10 cellular contexts compared by ENCODE assay signal in genomic region chr6:14635933-14636599, GRCh38.
DNase-seq lines count a peak whose midpoint lies in the region; ATAC-seq and TF ChIP-seq lines count a peak whose summit lies in the region.
"Had no signal": no experiment of that assay in that cellular context is flagged by ENCODE, and none has a peak within 500 bp of the region (broad histone marks: within the 10 kb centered on the region; RNA-seq: fewer than 3 reads in every experiment).

No MANE protein-coding gene starts in this region.

- peaks cover 3% of the 10 kb centered on the region for H3K27me3 Mint-ChIP-seq in T-helper 2 cell treated with Interferon-gamma antibody and Interleukin-4, amounts not matched to agents 5 μg/mL and 100 μg/mL, for 36 hours (ENCODE audit: low read depth)
- H3K27me3 Mint-ChIP-seq in natural killer cell (ENCODE audit: low read depth in 2 of 2), result peaks cover 9 to 14% of the 10 kb centered on the region in 2 donors

- H3K4me1 ChIP-seq in prostate gland (replicated peaks), result no peaks in the 10 kb centered on the region

- 85% methylated on average over 6 of the region's 6 CpGs for WGBS in prostate gland

- H3K36me3 Mint-ChIP-seq in T-helper 2 cell treated with Interferon-gamma antibody and Interleukin-4, amounts not matched to agents 5 μg/mL and 100 μg/mL, for 36 hours (ENCODE audit: low read depth), result peaks cover 2% of the 10 kb centered on the region
- H3K36me3 Mint-ChIP-seq in natural killer cell, result no peaks in the 10 kb centered on the region

- ATAC-seq in GM18511 (IDR thresholded peaks at IDR 0.05; ENCODE audit: unreplicated experiment) (peak; percentile 53), HG02642 (IDR thresholded peaks at IDR 0.05; ENCODE audit: poor library complexity, unreplicated experiment) (peak; percentile 65), natural killer cell (peak; percentile 66 to 86 (median 70)), GM21515 (IDR thresholded peaks at IDR 0.05; ENCODE audit: unreplicated experiment) (no peak)
- ATAC-seq: heart left ventricle had no signal

- TF ChIP-seq POLR2A in prostate gland (IDR thresholded peaks at IDR 0.05), result no peak

- H3K9me3 Mint-ChIP-seq in T-helper 2 cell treated with Interferon-gamma antibody and Interleukin-4, amounts not matched to agents 5 μg/mL and 100 μg/mL, for 36 hours, result no peaks in the 10 kb centered on the region
- H3K9me3 Mint-ChIP-seq in natural killer cell, result no peaks in the 10 kb centered on the region

- intact Hi-C loops in natural killer cell (cut with micrococcal nuclease), result loop anchor here (2.0 kb wide), 1 partner anchor 25 kb away; no protein-coding TSS in a partner anchor
- intact Hi-C loops in prostate gland (cut with DNase I), result no loop called here

- no peaks in the 10 kb centered on the region for H3K27me3 ChIP-seq in prostate gland (replicated peaks; ENCODE audit: insufficient read depth)
- H3K27me3 ChIP-seq: heart left ventricle had no signal

- H3K27ac ChIP-seq in prostate gland, result no peak overlapping the region
- H3K27ac ChIP-seq: heart left ventricle had no signal

- peaks cover 65% of the 10 kb centered on the region for H3K4me1 Mint-ChIP-seq in T-helper 2 cell treated with Interferon-gamma antibody and Interleukin-4, amounts not matched to agents 5 μg/mL and 100 μg/mL, for 36 hours (ENCODE audit: low read depth)
- H3K4me1 Mint-ChIP-seq in natural killer cell, result peaks cover 45 to 55% of the 10 kb centered on the region in 2 donors

- no peaks in the 10 kb centered on the region for H3K9me3 ChIP-seq in prostate gland
- H3K9me3 ChIP-seq: heart left ventricle had no signal

- no peak for TF ChIP-seq CTCF in natural killer cell (IDR thresholded peaks at IDR 0.05)
- TF ChIP-seq CTCF in prostate gland (IDR thresholded peaks at IDR 0.05), result no peak

- peak overlapping the region; percentile 88 for H3K4me3 Mint-ChIP-seq in T-helper 2 cell treated with Interferon-gamma antibody and Interleukin-4, amounts not matched to agents 5 μg/mL and 100 μg/mL, for 36 hours
- peak overlapping the region; percentile 84 for H3K4me3 Mint-ChIP-seq in natural killer cell

- no peaks in the 10 kb centered on the region for H3K36me3 ChIP-seq in prostate gland
- H3K36me3 ChIP-seq: heart left ventricle had no signal

- H3K4me3 ChIP-seq in prostate gland, result no peak overlapping the region
- H3K4me3 ChIP-seq: heart left ventricle had no signal

- H3K27ac Mint-ChIP-seq in T-helper 2 cell treated with Interferon-gamma antibody and Interleukin-4, amounts not matched to agents 5 μg/mL and 100 μg/mL, for 36 hours, result peak overlapping the region; percentile 81
- H3K27ac Mint-ChIP-seq in natural killer cell, result peak overlapping the region; percentile 63 to 84

- peak; percentile 36 for DNase-seq in T-helper 2 cell treated with Interferon-gamma antibody and Interleukin-4, amounts not matched to agents 5 μg/mL and 100 μg/mL, for 36 hours (ENCODE audit: low spot score)
- DNase-seq in natural killer cell (no peak), HCEC 1CT (no peak), prostate gland (ENCODE audit: low spot score) (no peak)
- DNase-seq: cortex of kidney, EL, heart left ventricle had no signal
